ENCODE assay signal across 8 cellular contexts in the genomic region with DNA sequence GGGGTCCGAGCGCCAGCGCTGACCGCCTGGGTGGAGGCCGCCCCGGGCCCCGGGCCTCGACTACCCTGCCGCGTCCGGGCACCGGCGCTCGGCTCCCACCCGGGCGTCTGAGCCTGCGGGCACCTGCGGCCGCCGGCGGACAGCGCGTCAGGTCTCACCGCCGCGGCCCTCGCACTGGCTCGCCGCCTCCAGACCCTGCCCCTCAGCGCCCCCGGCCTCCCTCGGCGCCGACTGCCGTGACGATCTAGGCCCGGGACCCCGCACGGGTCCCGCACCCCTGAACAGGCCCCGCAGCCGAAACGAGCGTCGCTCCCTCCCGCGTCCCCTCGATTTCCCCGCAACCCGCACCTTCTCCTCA. TPM values are rescaled to one million over a fixed set of nuclear protein-coding genes. Genes with fewer than 3 reads are reported as not detected.
A peak's percentile ranks its signal among the peaks of the same experiment; 100 is the strongest.
DNase-seq lines count a peak whose midpoint lies in the region; ATAC-seq lines count a peak whose summit lies in the region.

No MANE protein-coding gene starts in this region.

- CTCF ChIA-PET in CD4-positive, alpha-beta memory T cell (lab: Charles Lee; ENCODE audit: partially characterized antibody) = interaction anchor here (2.0 kb wide), 1 partner anchor 37 kb away, joined by 5 read pairs; no protein-coding TSS in a partner anchor

- H3K9me3 Mint-ChIP-seq in CD4-positive, alpha-beta memory T cell = peaks cover 0 to 3% (median 0%) of the 10 kb centered on the region in 8 donors

- H3K9ac ChIP-seq in iPS-15b (ENCODE audit: low read depth, low read length) = peak overlapping the region; percentile 95

- peaks cover 16% of the 10 kb centered on the region for H3K4me1 ChIP-seq in CD4-positive, alpha-beta memory T cell (ENCODE audit: insufficient read depth, low read length)
- H3K4me1 ChIP-seq in iPS-15b (ENCODE audit: control insufficient read depth, insufficient read depth, low read length) = peaks cover 3% of the 10 kb centered on the region

- intact Hi-C loops in CD4-positive, alpha-beta memory T cell (cut with micrococcal nuclease) = loop anchor here (1.0 kb wide), 3 partner anchors 28 to 59 kb away; a partner anchor contains a TSS

- H3K27ac ChIP-seq in CD4-positive, alpha-beta memory T cell (ENCODE audit: low read depth, low read length) = peak overlapping the region; percentile 88

- peak overlapping the region; percentile 98 to 100 (median 99) for H3K4me3 Mint-ChIP-seq in CD4-positive, alpha-beta memory T cell

- POLR2A ChIA-PET in CD4-positive, alpha-beta memory T cell (lab: Charles Lee; ENCODE audit: partially characterized antibody) = interaction anchor here (0.9 to 2.5 kb wide), 6 partner anchors 10 to 63 kb away, joined by 3 to 14 read pairs (median 4); a partner anchor contains a TSS

- H3K4me1 Mint-ChIP-seq in CD4-positive, alpha-beta memory T cell = peaks cover 7 to 32% (median 21%) of the 10 kb centered on the region in 4 donors

- peaks cover 6% of the 10 kb centered on the region for H3K36me3 ChIP-seq in CD4-positive, alpha-beta memory T cell (ENCODE audit: insufficient read depth, low read length)
- H3K36me3 ChIP-seq in iPS-15b (ENCODE audit: control insufficient read depth, insufficient read depth, low read length) = peaks cover 10% of the 10 kb centered on the region

- no peaks in the 10 kb centered on the region for H3K9me3 ChIP-seq in CD4-positive, alpha-beta memory T cell (ENCODE audit: control insufficient read depth in 1 of 2, low read length in 2 of 2)
- H3K9me3 ChIP-seq in iPS-15b (ENCODE audit: control insufficient read depth, insufficient read depth, low read length) = no peaks in the 10 kb centered on the region

- H3K4me3 ChIP-seq in CD4-positive, alpha-beta memory T cell (ENCODE audit: low read length in 2 of 2) = peak overlapping the region; percentile 43 to 73
- H3K4me3 ChIP-seq in iPS-15b (ENCODE audit: low read depth, low read length) = peak overlapping the region; percentile 71

- no peak for DNase-seq in CD4-positive, alpha-beta memory T cell
- peak; percentile 5 for DNase-seq in activated gamma-delta T cell treated with Interleukin-2 at 50 U/mL for 16 hours
- DNase-seq in stimulated activated CD8-positive, alpha-beta memory T cell treated with anti-CD3 and anti-CD28 coated beads, Interleukin-12 subunit alpha, Interleukin-12 subunit beta, amount 100 ng/mL, for 4 hours (ENCODE audit: low read depth) = peak; percentile 0
- DNase-seq in NCI-H446 (lab: John Stamatoyannopoulos, UW) = no peak
- DNase-seq in GDM1 (lab: John Stamatoyannopoulos, UW) = no peak

- ATAC-seq in GM19438 (IDR thresholded peaks at IDR 0.05; ENCODE audit: low read depth, unreplicated experiment) = peak; percentile 9
- peak; percentile 15 for ATAC-seq in HG03457 (IDR thresholded peaks at IDR 0.05; ENCODE audit: unreplicated experiment)

- peak overlapping the region; percentile 79 to 99 (median 99) for H3K27ac Mint-ChIP-seq in CD4-positive, alpha-beta memory T cell

- H3K27me3 ChIP-seq in CD4-positive, alpha-beta memory T cell (ENCODE audit: insufficient read depth, low read length) = no peaks in the 10 kb centered on the region
- no peaks in the 10 kb centered on the region for H3K27me3 ChIP-seq in iPS-15b (ENCODE audit: control insufficient read depth, insufficient read depth, low read length)

- no peaks in the 10 kb centered on the region for H3K27me3 Mint-ChIP-seq in CD4-positive, alpha-beta memory T cell

- peaks cover 5 to 29% of the 10 kb centered on the region in 2 donors for H3K36me3 Mint-ChIP-seq in CD4-positive, alpha-beta memory T cell

RNA-seq across cellular contexts. Expression of a gene that starts 0.3 kb away (rescaled TPM):
- total RNA-seq in CD4-positive, alpha-beta memory T cell = 1 to 10 TPM; 8.1 to 8.6 TPM
- polyA plus RNA-seq in CD4-positive, alpha-beta memory T cell = 1 to 10 TPM; 2.3 TPM

RNA-seq across cellular contexts. Expression of a gene that starts 28.4 kb away (rescaled TPM):
- 10 to 100 TPM; 26.9 to 27.8 TPM for total RNA-seq in CD4-positive, alpha-beta memory T cell
- polyA plus RNA-seq in CD4-positive, alpha-beta memory T cell = 10 to 100 TPM in 1 of 2 donors, 1 to 10 TPM in 1; 4.7 to 11.3 TPM

RNA-seq across cellular contexts. Expression of a gene that starts 39.4 kb away (rescaled TPM):
- 10 to 100 TPM; 14.0 to 15.6 TPM for total RNA-seq in CD4-positive, alpha-beta memory T cell
- 1 to 10 TPM; 2.0 to 4.7 TPM for polyA plus RNA-seq in CD4-positive, alpha-beta memory T cell

RNA-seq across cellular contexts. Expression of a gene that starts 59.0 kb away (rescaled TPM):
- 10 to 100 TPM; 71.1 to 72.3 TPM for total RNA-seq in CD4-positive, alpha-beta memory T cell
- 10 to 100 TPM; 41.7 to 68.9 TPM for polyA plus RNA-seq in CD4-positive, alpha-beta memory T cell

Comparison
In these comparisons a context has a peak if more than half of its experiments do, and no peak if none do; other contexts are left out.
1. DNase-seq: peak in activated gamma-delta T cell treated with Interleukin-2 at 50 U/mL for 16 hours (single experiment) and stimulated activated CD8-positive, alpha-beta memory T cell treated with anti-CD3 and anti-CD28 coated beads, Interleukin-12 subunit alpha, Interleukin-12 subunit beta, amount 100 ng/mL, for 4 hours (single experiment); none in CD4-positive, alpha-beta memory T cell (0 of 5), NCI-H446 (0 of 2) and GDM1 (single experiment).